8 cellular contexts compared by ENCODE assay signal in the genomic region with DNA sequence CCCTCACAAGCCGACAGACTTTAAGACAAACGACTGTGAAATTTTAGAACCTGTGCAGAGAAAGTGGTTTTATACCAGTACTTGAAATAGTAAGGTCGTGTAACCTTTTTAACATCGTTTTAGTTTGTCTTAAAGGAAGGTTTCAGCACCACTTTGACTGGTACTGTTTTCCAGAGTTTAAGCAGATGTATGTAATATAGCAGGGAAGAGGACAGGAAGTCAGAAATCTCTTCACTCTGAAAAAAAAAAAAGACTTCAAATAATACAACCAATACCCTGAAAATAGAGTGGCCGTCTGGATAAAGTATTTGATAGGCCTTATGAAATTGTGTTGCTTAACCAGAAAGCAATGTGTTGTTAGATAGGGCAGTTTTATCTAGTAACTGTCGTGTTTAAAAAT. TPM values are rescaled to one million over a fixed set of nuclear protein-coding genes. Genes with fewer than 3 reads are reported as not detected.
DNase-seq lines count a peak whose midpoint lies in the region; ATAC-seq, FAIRE-seq and TF ChIP-seq lines count a peak whose summit lies in the region.

No MANE protein-coding gene starts in this region.

- no peaks in the 10 kb centered on the region for H3K27me3 ChIP-seq in mucosa of rectum (ENCODE audit: control insufficient read depth in 2 of 2, insufficient read depth in 2 of 2, low read length in 2 of 2)

- peaks cover 3 to 4% of the 10 kb centered on the region in 2 donors for H3K4me1 ChIP-seq in mucosa of rectum (ENCODE audit: control insufficient read depth in 2 of 2, insufficient read depth in 2 of 2, low read length in 2 of 2)

- no peaks in the 10 kb centered on the region for H3K9me3 ChIP-seq in mucosa of rectum (ENCODE audit: control insufficient read depth in 2 of 2, low read length in 2 of 2)

- DNase-seq in AG10803 (ENCODE audit: low read depth) (peak; percentile 62), cardiac fibroblast (ENCODE audit: low read depth in 2 of 2) (peak; percentile 55 to 58), middle frontal gyrus (ENCODE audit: extremely low spot score, low spot score) (no peak), frontal cortex (ENCODE audit: low spot score in 2 of 2) (no peak)
- DNase-seq in NK-92 treated with Interleukin-12 subunit alpha and Interleukin-12 subunit beta, amount 100 ng/mL, for 24 hours (lab: John Stamatoyannopoulos, UW), result no peak

- peak overlapping the region; percentile 70 to 85 (median 82) for H3K4me3 Mint-ChIP-seq in IgD-negative memory B cell

- H3K9ac ChIP-seq in mucosa of rectum (ENCODE audit: low read depth in 1 of 2, low read length in 2 of 2), result peak overlapping the region; percentile 58 to 91

- no peak for FAIRE-seq in frontal cortex (lab: Jason Lieb, UNC)

- H3K4me3 ChIP-seq in AG10803 (ENCODE audit: low read length) (peak overlapping the region; percentile 80), cardiac fibroblast (replicated peaks in 1 of 2; ENCODE audit: low read depth in 2 of 2, low read length in 2 of 2) (peak overlapping the region; percentile 73 to 74), mucosa of rectum (ENCODE audit: low read length in 2 of 2) (peak overlapping the region; percentile 73 to 81)

- peaks cover 2% of the 10 kb centered on the region for H3K36me3 Mint-ChIP-seq in IgD-negative memory B cell

- H3K36me3 ChIP-seq in mucosa of rectum (ENCODE audit: control insufficient read depth in 2 of 2, insufficient read depth in 2 of 2, low read length in 2 of 2), result no peaks in the 10 kb centered on the region

- TF ChIP-seq CTCF in AG10803 (conservative IDR thresholded peaks at IDR 0.05; ENCODE audit: low read length) (no peak), cardiac fibroblast (IDR thresholded peaks at IDR 0.05; ENCODE audit: low read depth, low read length) (no peak)

- H3K9me3 Mint-ChIP-seq in IgD-negative memory B cell, result no peaks in the 10 kb centered on the region

- H3K27ac Mint-ChIP-seq in IgD-negative memory B cell, result no peak overlapping the region

- H3K4me1 Mint-ChIP-seq in IgD-negative memory B cell, result peaks cover 5 to 11% (median 9%) of the 10 kb centered on the region in 3 donors

- H3K27ac ChIP-seq in mucosa of rectum (ENCODE audit: low read depth in 2 of 2, low read length in 2 of 2), result peak overlapping the region in 1 of 2 donors; percentile 89

- no peak for ATAC-seq in GM19463 (IDR thresholded peaks at IDR 0.05; ENCODE audit: unreplicated experiment)

- peaks cover 33% of the 10 kb centered on the region for H3K27me3 Mint-ChIP-seq in IgD-negative memory B cell

RNA-seq across cellular contexts. Expression of a gene that starts 1.5 kb away (rescaled TPM):
- 0.50 TPM for polyA plus RNA-seq in IgD-negative memory B cell
- total RNA-seq in frontal cortex, result 40.8 TPM

Comparison
In these comparisons a context has a peak if more than half of its experiments do, and no peak if none do; other contexts are left out.
1. DNase-seq: peak in AG10803 (single experiment) and cardiac fibroblast (2 of 2); none in middle frontal gyrus (single experiment), NK-92 treated with Interleukin-12 subunit alpha and Interleukin-12 subunit beta, amount 100 ng/mL, for 24 hours (single experiment) and frontal cortex (0 of 2).
2. Peak in every context shown above with its lines, with median percentiles within 50 percentile points of each other: H3K4me3 ChIP-seq.